In the genomic region with DNA sequence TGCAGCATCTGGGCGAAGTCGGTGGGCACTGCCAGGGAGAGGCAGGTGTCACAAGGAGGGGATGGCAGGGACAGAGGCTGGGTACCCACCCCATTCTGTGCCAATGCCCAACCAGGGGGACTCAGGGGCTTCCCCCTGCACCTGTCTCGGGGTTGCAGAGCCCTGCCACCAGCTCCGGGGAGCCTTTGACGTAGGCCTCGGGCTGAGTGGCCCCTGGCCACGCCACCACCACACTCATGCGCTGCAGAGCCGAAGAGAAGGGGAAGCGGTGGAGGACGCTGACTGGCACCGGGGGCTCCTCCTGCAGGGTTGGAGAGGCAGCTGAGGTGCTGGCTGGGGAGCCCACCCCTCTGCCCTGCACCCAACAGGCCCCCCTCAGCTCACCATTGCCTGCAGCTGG, we compare ENCODE assay signal across 18 cellular contexts. TPM values are rescaled to one million over a fixed set of nuclear protein-coding genes. Genes with fewer than 3 reads are reported as not detected.
DNase-seq lines count a peak whose midpoint lies in the region; ATAC-seq, FAIRE-seq and TF ChIP-seq lines count a peak whose summit lies in the region.
"Had no signal": no experiment of that assay in that cellular context is flagged by ENCODE, and none has a peak within 500 bp of the region (broad histone marks: within the 10 kb centered on the region; RNA-seq: fewer than 3 reads in every experiment).

No MANE protein-coding gene starts in this region.

- no peak for TF ChIP-seq EP300 in K562 (IDR thresholded peaks at IDR 0.05; ENCODE audit: low read length)

- in situ Hi-C loops in Panc1 (cut with HindIII; ENCODE audit: low pct_unique_long_range_greater_than_20kb, low sequenced_read_pairs) (no loop called here), K562 (cut with MboI) (no loop called here)

- no peaks in the 10 kb centered on the region; the same call in 1 of the 2 replicates for H4K20me1 ChIP-seq in K562 (replicated peaks; ENCODE audit: control insufficient read depth, insufficient read depth, low read length)

- H3K36me3 ChIP-seq in HUES6 (ENCODE audit: control insufficient read depth, insufficient read depth, low read length) (peaks cover 47% of the 10 kb centered on the region), Panc1 (ENCODE audit: control insufficient read depth, insufficient read depth, low read length) (no peaks in the 10 kb centered on the region), K562 (ENCODE audit: control insufficient read depth, insufficient read depth, low read length) (peaks cover 10% of the 10 kb centered on the region; the same call in 1 of the 3 replicates)

- CTCF ChIA-PET in Panc1 (lab: Charles Lee): no interaction called here
- CTCF ChIA-PET in K562 (lab: Yijun Ruan, JAX; ENCODE audit: low intra/inter-chr PET ratio): no interaction called here

- no TSS peak for BruUV-seq in Panc1 (replicated peaks; lab: Mats Ljungman, UMichigan)
- BruUV-seq in K562 (replicated peaks; lab: Mats Ljungman, UMichigan): no TSS peak

- H3K27me3 Mint-ChIP-seq in stimulated activated naive B cell treated with anti-CD40 and anti-IgM and Interleukin-4, amounts not matched to agents 10 μg/mL and 1 μg/mL and 100 μg/mL, for 72 hours: no peaks in the 10 kb centered on the region
- H3K27me3 Mint-ChIP-seq in natural killer cell (ENCODE audit: low read depth in 2 of 2): no peaks in the 10 kb centered on the region
- H3K27me3 Mint-ChIP-seq: CD4-positive, alpha-beta memory T cell had no signal

- no peak for FAIRE-seq in K562 (lab: Jason Lieb, UNC)
- FAIRE-seq: G401.6, GM12892, H54 had no signal

- no peak overlapping the region for H3K4me2 ChIP-seq in K562 (ENCODE audit: insufficient read depth, low read length)

- no peaks in the 10 kb centered on the region for H3K9me3 Mint-ChIP-seq in stimulated activated naive B cell treated with anti-CD40 and anti-IgM and Interleukin-4, amounts not matched to agents 10 μg/mL and 1 μg/mL and 100 μg/mL, for 72 hours
- H3K9me3 Mint-ChIP-seq in natural killer cell: no peaks in the 10 kb centered on the region
- H3K9me3 Mint-ChIP-seq: CD4-positive, alpha-beta memory T cell; HFFc6 had no signal

- TF ChIP-seq CTCF in Panc1 (IDR thresholded peaks at IDR 0.05): no peak
- no peak for TF ChIP-seq CTCF in K562 (IDR thresholded peaks at IDR 0.05 in 2 of 3, conservative IDR thresholded peaks at IDR 0.05 in 1 of 3; ENCODE audit: insufficient read depth in 2 of 3, low read depth in 1 of 3, low read length in 3 of 3)
- TF ChIP-seq CTCF in natural killer cell (IDR thresholded peaks at IDR 0.05): no peak

- H3K4me1 ChIP-seq in HUES6 (ENCODE audit: control insufficient read depth, insufficient read depth, low read length): no peaks in the 10 kb centered on the region
- H3K4me1 ChIP-seq in Panc1 (ENCODE audit: control insufficient read depth, insufficient read depth, low read length): no peaks in the 10 kb centered on the region
- H3K4me1 ChIP-seq in K562 (replicated peaks in 1 of 2; ENCODE audit: control insufficient read depth in 2 of 2, insufficient read depth in 2 of 2, low read length in 2 of 2): peaks cover 0 to 25% of the 10 kb centered on the region in 2 experiments; a peak in 1 of 5 replicates
- H3K4me1 ChIP-seq: HAP-1 had no signal

- H3K9me3 ChIP-seq in HUES6 (ENCODE audit: control insufficient read depth, insufficient read depth, low read depth, low read length) (no peaks in the 10 kb centered on the region), Panc1 (ENCODE audit: control insufficient read depth, insufficient read depth, low read depth, low read length) (no peaks in the 10 kb centered on the region), K562 (replicated peaks; ENCODE audit: control insufficient read depth, insufficient read depth, low read depth, low read length) (no peaks in the 10 kb centered on the region)
- H3K9me3 ChIP-seq: HAP-1 had no signal

- peaks cover 4% of the 10 kb centered on the region for H3K9me1 ChIP-seq in K562 (ENCODE audit: control insufficient read depth, insufficient read depth, low read length)

- ATAC-seq in Panc1 (0 out of 2 replicates have a peak, but pooled peaks have one; percentile 29), K562 (no peak), natural killer cell (no peak)
- ATAC-seq in stimulated activated naive B cell treated with anti-CD40 and anti-IgM and Interleukin-4, amounts not matched to agents 10 μg/mL and 1 μg/mL and 100 μg/mL, for 72 hours (replicated peaks): no peak

- TF ChIP-seq RAD21 in K562 (CRISPR knock-in tag; conservative IDR thresholded peaks at IDR 0.05 in 1 of 2, IDR thresholded peaks at IDR 0.05 in 1 of 2): no peak

- H3K4me3 ChIP-seq in HUES6 (ENCODE audit: low read depth, low read length) (no peak overlapping the region), Panc1 (ENCODE audit: low read depth in 2 of 2, low read length in 2 of 2) (no peak overlapping the region), K562 (no peak overlapping the region)
- H3K4me3 ChIP-seq: HAP-1 had no signal

- H3K27ac ChIP-seq in HUES6 (ENCODE audit: low read depth, low read length): no peak overlapping the region; the same call in 1 of the 2 replicates
- H3K27ac ChIP-seq in Panc1 (ENCODE audit: low read length): no peak overlapping the region
- no peak overlapping the region for H3K27ac ChIP-seq in K562 (ENCODE audit: extremely low read depth, low read depth, low read length)

- no peaks in the 10 kb centered on the region for H3K27me3 ChIP-seq in HUES6 (ENCODE audit: control insufficient read depth, insufficient read depth, low read length)
- H3K27me3 ChIP-seq in Panc1 (ENCODE audit: control insufficient read depth, insufficient read depth, low read length): no peaks in the 10 kb centered on the region
- no peaks in the 10 kb centered on the region for H3K27me3 ChIP-seq in K562 (ENCODE audit: control insufficient read depth in 2 of 2, insufficient read depth in 2 of 2, low read length in 2 of 2)

- WGBS in K562 (ENCODE audit: insufficient coverage, low coverage, missing lambda C conversion rate): 81% methylated on average over 12 of the region's 12 CpGs

- intact Hi-C loops in Panc1 (cut with micrococcal nuclease; ENCODE audit: unreplicated experiment) (no loop called here), K562 (cut with micrococcal nuclease) (no loop called here), natural killer cell (cut with micrococcal nuclease) (no loop called here)

- no peaks in the 10 kb centered on the region for H3K79me2 ChIP-seq in K562 (ENCODE audit: control insufficient read depth, insufficient read depth, low read length)

- POLR2A ChIA-PET in Panc1 (lab: Charles Lee) (no interaction called here), K562 (lab: Yijun Ruan, JAX) (interaction anchor here (0.6 to 1.1 kb wide), 2 partner anchors 10 to 265 kb away, joined by 3 read pairs; no protein-coding TSS in a partner anchor)

- H3K27ac Mint-ChIP-seq in stimulated activated naive B cell treated with anti-CD40 and anti-IgM and Interleukin-4, amounts not matched to agents 10 μg/mL and 1 μg/mL and 100 μg/mL, for 72 hours: peak overlapping the region; percentile 47
- H3K27ac Mint-ChIP-seq in natural killer cell: no peak overlapping the region
- H3K27ac Mint-ChIP-seq: CD4-positive, alpha-beta memory T cell; HFFc6 had no signal

- H2AFZ ChIP-seq in K562 (ENCODE audit: low read depth, low read length): no peak overlapping the region

- H3K4me3 Mint-ChIP-seq in stimulated activated naive B cell treated with anti-CD40 and anti-IgM and Interleukin-4, amounts not matched to agents 10 μg/mL and 1 μg/mL and 100 μg/mL, for 72 hours: no peak overlapping the region
- no peak overlapping the region for H3K4me3 Mint-ChIP-seq in natural killer cell
- H3K4me3 Mint-ChIP-seq: CD4-positive, alpha-beta memory T cell; HFFc6 had no signal

- DNase-seq in Panc1 (ENCODE audit: low read depth, low spot score): no peak
- no peak for DNase-seq in K562 (ENCODE audit: extremely low read depth in 1 of 4, low spot score in 3 of 4)
- DNase-seq in stimulated activated naive B cell treated with anti-CD40 and anti-IgM and Interleukin-4, amounts not matched to agents 10 μg/mL and 1 μg/mL and 100 μg/mL, for 72 hours: no peak
- DNase-seq in cerebellar nuclear complex (lab: John Stamatoyannopoulos, UW): no peak
- no peak for DNase-seq in natural killer cell
- DNase-seq: C1 segment of cervical spinal cord, Calu3, COR-L47, DND-41, GOT3, HFFc6 had no signal

- TF ChIP-seq POLR2A in K562 (conservative IDR thresholded peaks at IDR 0.05): no peak

- peak overlapping the region; percentile 2 for H3K9ac ChIP-seq in HUES6 (ENCODE audit: low read length)
- peak overlapping the region in 1 of 2 experiments; percentile 32; a peak in 1 of 4 replicates for H3K9ac ChIP-seq in K562 (ENCODE audit: insufficient read depth in 1 of 2, low read depth in 2 of 2, low read length in 2 of 2)

- H3K4me1 Mint-ChIP-seq in stimulated activated naive B cell treated with anti-CD40 and anti-IgM and Interleukin-4, amounts not matched to agents 10 μg/mL and 1 μg/mL and 100 μg/mL, for 72 hours: no peaks in the 10 kb centered on the region
- H3K4me1 Mint-ChIP-seq in natural killer cell: no peaks in the 10 kb centered on the region
- H3K4me1 Mint-ChIP-seq: CD4-positive, alpha-beta memory T cell had no signal

- H3K36me3 Mint-ChIP-seq in stimulated activated naive B cell treated with anti-CD40 and anti-IgM and Interleukin-4, amounts not matched to agents 10 μg/mL and 1 μg/mL and 100 μg/mL, for 72 hours: peaks cover 24 to 36% of the 10 kb centered on the region in 2 donors
- H3K36me3 Mint-ChIP-seq in natural killer cell: no peaks in the 10 kb centered on the region

RNA-seq across cellular contexts. Expression of a gene that starts 11.7 kb away (rescaled TPM):
- total RNA-seq in Panc1 (2021; ENCODE audit: unreplicated experiment) (12.9 TPM), K562 (2014; rRNA removed) (not detected in 2 replicates), K562 (2014; rRNA removed; fragmentation: Illumina TruSeq; extraction: Trizol) (not detected in 2 replicates), K562 (2015; rRNA removed; fragmentation: Illumina TruSeq; extraction: Trizol) (not detected in 2 replicates), K562 (2021) (0.31 TPM in 1 of 2 replicates, not detected in the other), natural killer cell (under 1 TPM in 1 of 3 donors, not detected in 2; 0.15 TPM)
- polyA plus RNA-seq in Panc1 (2012; ENCODE audit: insufficient read length): 42.8 TPM
- not detected in 2 replicates for total RNA-seq in K562 (2011; cell fraction: chromatin; rRNA removed; ENCODE audit: low replicate concordance)
- total RNA-seq in K562 (2011; cell fraction: nucleolus; rRNA removed): not detected in 2 replicates
- not detected in 2 replicates for total RNA-seq in K562 (2011; cell fraction: nucleoplasm; rRNA removed)
- polyA plus RNA-seq in K562 (2011; rRNA removed) (not detected in 2 replicates), K562 (2014; fragmentation: Illumina TruSeq; extraction: Trizol) (0.18 TPM in 1 of 2 replicates, not detected in the other), K562 (2014; fragmentation: Nextera tagmentation; extraction: Ambion mirVana) (not detected), K562 (2014; rRNA removed) (not detected in 2 replicates)
- not detected in 2 replicates for polyA plus RNA-seq in K562 (2011; cell fraction: cytosol; rRNA removed)
- 0.30 TPM in 1 of 2 replicates, not detected in the other for polyA plus RNA-seq in K562 (2011; cell fraction: nucleus; rRNA removed)
- not detected in 2 replicates for polyA plus RNA-seq in K562 (2012)
- polyA minus RNA-seq in K562 (2011; rRNA and poly(A)+ RNA removed): not detected in 2 replicates
- polyA minus RNA-seq in K562 (2011; cell fraction: cytosol; rRNA and poly(A)+ RNA removed): not detected in 2 replicates
- not detected in 2 replicates for polyA minus RNA-seq in K562 (2011; cell fraction: nucleus; rRNA and poly(A)+ RNA removed)
- total RNA-seq: A172; CD4-positive, alpha-beta memory T cell had no signal
- polyA plus RNA-seq: CD4-positive, alpha-beta memory T cell had no signal

RNA-seq across cellular contexts. Expression of a gene that starts 19.6 kb away (rescaled TPM):
- total RNA-seq in Panc1 (2021; ENCODE audit: unreplicated experiment) (49.9 TPM), K562 (2014; rRNA removed) (23.9 and 40.2 TPM in 2 replicates), K562 (2014; rRNA removed; fragmentation: Illumina TruSeq; extraction: Trizol) (7.8 and 9.9 TPM in 2 replicates), K562 (2015; rRNA removed; fragmentation: Illumina TruSeq; extraction: Trizol) (15.5 and 16.3 TPM in 2 replicates), K562 (2021) (48.3 and 56.3 TPM in 2 replicates), natural killer cell (10 to 100 TPM; 38.7 to 53.6 (median 42.8) TPM)
- polyA plus RNA-seq in Panc1 (2012; ENCODE audit: insufficient read length): 107 TPM
- 34.5 and 126 TPM in 2 replicates for total RNA-seq in K562 (2011; cell fraction: chromatin; rRNA removed; ENCODE audit: low replicate concordance)
- 139 and 151 TPM in 2 replicates for total RNA-seq in K562 (2011; cell fraction: nucleolus; rRNA removed)
- total RNA-seq in K562 (2011; cell fraction: nucleoplasm; rRNA removed): 86.6 and 104 TPM in 2 replicates
- polyA plus RNA-seq in K562 (2011; rRNA removed) (10.5 and 27.2 TPM in 2 replicates), K562 (2014; fragmentation: Illumina TruSeq; extraction: Trizol) (22.0 and 35.5 TPM in 2 replicates), K562 (2014; fragmentation: Nextera tagmentation; extraction: Ambion mirVana) (under 1 TPM; 0.36 to 0.45 TPM), K562 (2014; rRNA removed) (26.3 and 28.5 TPM in 2 replicates)
- 21.9 and 44.0 TPM in 2 replicates for polyA plus RNA-seq in K562 (2011; cell fraction: cytosol; rRNA removed)
- polyA plus RNA-seq in K562 (2011; cell fraction: nucleus; rRNA removed): 38.6 and 63.9 TPM in 2 replicates
- polyA plus RNA-seq in K562 (2012): 38.5 and 53.3 TPM in 2 replicates
- 27.1 and 30.6 TPM in 2 replicates for polyA minus RNA-seq in K562 (2011; rRNA and poly(A)+ RNA removed)
- polyA minus RNA-seq in K562 (2011; cell fraction: cytosol; rRNA and poly(A)+ RNA removed): 65.7 and 89.6 TPM in 2 replicates
- polyA minus RNA-seq in K562 (2011; cell fraction: nucleus; rRNA and poly(A)+ RNA removed): 19.0 and 32.7 TPM in 2 replicates
